ENCODE assay signal across 23 cellular contexts in genomic region chr20:43543138-43543537, GRCh38. TPM values are rescaled to one million over a fixed set of nuclear protein-coding genes. Genes with fewer than 3 reads are reported as not detected.
DNase-seq lines count a peak whose midpoint lies in the region; ATAC-seq, FAIRE-seq and TF ChIP-seq lines count a peak whose summit lies in the region.
"Had no signal": no experiment of that assay in that cellular context is flagged by ENCODE, and none has a peak within 500 bp of the region (broad histone marks: within the 10 kb centered on the region; RNA-seq: fewer than 3 reads in every experiment).

No MANE protein-coding gene starts in this region.

- no peaks in the 10 kb centered on the region for H3K27me3 Mint-ChIP-seq in T-cell
- H3K27me3 Mint-ChIP-seq: CD4-positive, alpha-beta T cell had no signal

- H3K4me3 ChIP-seq in HepG2 (replicated peaks in 1 of 3; ENCODE audit: insufficient read depth in 1 of 3, low read depth in 2 of 3, low read length in 3 of 3) (no peak overlapping the region), right lobe of liver (no peak overlapping the region), ascending aorta (no peak overlapping the region)
- H3K4me3 ChIP-seq: A549; BLaER1 treated with 17β-estradiol and CSF1 and Interleukin-3, amounts not matched to agents 10 nM and 100 nM; SK-N-MC had no signal

- no peak for TF ChIP-seq POLR2A in HepG2 (IDR thresholded peaks at IDR 0.05; ENCODE audit: insufficient read depth in 1 of 2, low read depth in 2 of 2, low read length in 2 of 2)
- no peak for TF ChIP-seq POLR2A in right lobe of liver (IDR thresholded peaks at IDR 0.05)

- no peak for DNase-seq in HepG2 (ENCODE audit: low spot score)
- DNase-seq in right lobe of liver, result no peak
- DNase-seq in foreskin keratinocyte, result peak; percentile 55 to 69
- DNase-seq in ascending aorta (ENCODE audit: low spot score in 2 of 2), result no peak
- DNase-seq in medulla oblongata (ENCODE audit: extremely low spot score), result no peak
- no peak for DNase-seq in T-cell
- DNase-seq: AML-193; CD4-positive, alpha-beta T cell; DMS79; EL; GDM1; NCI-H2029 treated with DMSO at 0.1 percent for 48 hours; NCI-H2227 treated with DMSO at 0.1 percent for 48 hours; NCI-H526 treated with DMSO at 0.1 percent for 48 hours; SIG-M5 had no signal

- no peak overlapping the region for H3K27ac ChIP-seq in HepG2 (ENCODE audit: extremely low read length, insufficient read depth, low read length)
- H3K27ac ChIP-seq in right lobe of liver, result no peak overlapping the region
- peak overlapping the region; percentile 0; the same call in 1 of the 2 replicates for H3K27ac ChIP-seq in VCaP
- H3K27ac ChIP-seq in foreskin keratinocyte, result no peak overlapping the region
- H3K27ac ChIP-seq in ascending aorta, result no peak overlapping the region
- H3K27ac ChIP-seq: A549; BLaER1 treated with 17β-estradiol and CSF1 and Interleukin-3, amounts not matched to agents 10 nM and 100 nM; SK-N-MC had no signal

- TF ChIP-seq EP300 in HepG2 (IDR thresholded peaks at IDR 0.05; ENCODE audit: low read depth in 2 of 2, low read length in 2 of 2) (no peak), HepG2 (CRISPR knock-in tag; IDR thresholded peaks at IDR 0.05; ENCODE audit: borderline replicate concordance) (no peak)

- H3K27ac Mint-ChIP-seq in T-cell, result no peak overlapping the region
- H3K27ac Mint-ChIP-seq: CD4-positive, alpha-beta T cell had no signal

- H3K4me3 Mint-ChIP-seq in T-cell, result no peak overlapping the region
- H3K4me3 Mint-ChIP-seq: CD4-positive, alpha-beta T cell had no signal

- no peak overlapping the region for H3K9ac ChIP-seq in HepG2 (ENCODE audit: insufficient read depth, low read depth, low read length)
- H3K9ac ChIP-seq: BLaER1 treated with 17β-estradiol and CSF1 and Interleukin-3, amounts not matched to agents 10 nM and 100 nM had no signal

- H3K36me3 ChIP-seq in HepG2 (replicated peaks in 1 of 2; ENCODE audit: control insufficient read depth in 1 of 2, insufficient read depth in 2 of 2, low read length in 2 of 2) (peaks cover 0 to 3% of the 10 kb centered on the region in 2 experiments; a peak in 3 of 5 replicates), right lobe of liver (no peaks in the 10 kb centered on the region), ascending aorta (no peaks in the 10 kb centered on the region)

- no peaks in the 10 kb centered on the region for H3K4me1 Mint-ChIP-seq in T-cell

- FAIRE-seq in HepG2 (lab: Jason Lieb, UNC), result no peak
- FAIRE-seq: A549, GM12891 had no signal

- POLR2A ChIA-PET in HepG2 (lab: Yijun Ruan, JAX) (interaction anchor here (12.5 kb wide), 1 partner anchor 14 kb away, joined by 224 read pairs; the partner anchor contains the start of gene SGK2), T-cell (lab: Charles Lee) (no interaction called here)

- H3K4me1 ChIP-seq in HepG2 (ENCODE audit: insufficient read depth, low read length) (peaks cover 41% of the 10 kb centered on the region), right lobe of liver (peaks cover 0 to 24% (median 8%) of the 10 kb centered on the region in 4 donors), foreskin keratinocyte (peaks cover 7% of the 10 kb centered on the region), ascending aorta (no peaks in the 10 kb centered on the region)

- H3K9me3 Mint-ChIP-seq in T-cell, result peaks cover 0 to 4% (median 0%) of the 10 kb centered on the region in 3 donors

- in situ Hi-C loops in HepG2 (cut with HindIII; ENCODE audit: extremely low pct_ligation_motif_present, low pct_unique_long_range_greater_than_20kb), result no loop called here

- no peak overlapping the region for H3K4me2 ChIP-seq in HepG2 (ENCODE audit: low read depth, low read length)
- H3K4me2 ChIP-seq: A549; BLaER1 treated with 17β-estradiol and CSF1 and Interleukin-3, amounts not matched to agents 10 nM and 100 nM had no signal

- no TSS peak for BruUV-seq in HepG2 (replicated peaks; lab: Mats Ljungman, UMichigan)

- ATAC-seq in HepG2 (no peak), right lobe of liver (no peak), foreskin keratinocyte (peak; percentile 18), T-cell (replicated peaks in 1 of 4) (no peak)
- ATAC-seq: A549, HCT116, Panc1 had no signal

- WGBS in HepG2 (ENCODE audit: low lambda C conversion rate), result 90% methylated on average over 5 of the region's 5 CpGs
- 83% methylated on average over 5 of the region's 5 CpGs for WGBS in right lobe of liver (ENCODE audit: insufficient coverage, low coverage, low lambda C conversion rate, missing lambda C conversion rate)

- no peaks in the 10 kb centered on the region for H4K20me1 ChIP-seq in HepG2 (ENCODE audit: insufficient read depth, low read length)
- H4K20me1 ChIP-seq: BLaER1 treated with 17β-estradiol and CSF1 and Interleukin-3, amounts not matched to agents 10 nM and 100 nM had no signal

- H3K9me3 ChIP-seq in HepG2 (ENCODE audit: low read length), result peaks cover 6% of the 10 kb centered on the region
- H3K9me3 ChIP-seq in right lobe of liver, result no peaks in the 10 kb centered on the region
- no peaks in the 10 kb centered on the region for H3K9me3 ChIP-seq in ascending aorta

- H3K27me3 ChIP-seq in HepG2 (ENCODE audit: control insufficient read depth in 1 of 2, insufficient read depth in 2 of 2, low read length in 2 of 2) (no peaks in the 10 kb centered on the region), right lobe of liver (no peaks in the 10 kb centered on the region), foreskin keratinocyte (no peaks in the 10 kb centered on the region), ascending aorta (no peaks in the 10 kb centered on the region)
- H3K27me3 ChIP-seq: BLaER1 treated with 17β-estradiol and CSF1 and Interleukin-3, amounts not matched to agents 10 nM and 100 nM had no signal

- no peaks in the 10 kb centered on the region for H3K79me2 ChIP-seq in HepG2 (ENCODE audit: insufficient read depth, low read length)

- TF ChIP-seq CTCF in HepG2 (CRISPR knock-in tag; IDR thresholded peaks at IDR 0.05) (no peak), right lobe of liver (IDR thresholded peaks at IDR 0.05) (no peak), VCaP (conservative IDR thresholded peaks at IDR 0.05) (no peak), foreskin keratinocyte (conservative IDR thresholded peaks at IDR 0.05) (no peak), ascending aorta (IDR thresholded peaks at IDR 0.05) (no peak)

- CTCF ChIA-PET in HepG2 (lab: Yijun Ruan, JAX; ENCODE audit: low intra/inter-chr PET ratio, low total read pairs) (no interaction called here), T-cell (lab: Charles Lee) (no interaction called here)

- H2AFZ ChIP-seq in HepG2 (ENCODE audit: low read length), result no peak overlapping the region

- intact Hi-C loops in HepG2 (cut with micrococcal nuclease; ENCODE audit: unreplicated experiment) (no loop called here), right lobe of liver (cut with DNase I) (loop anchor here in 1 of 2 donors (10.0 kb wide), 1 partner anchor 122 kb away; the partner anchor contains the start of gene MYBL2), ascending aorta (cut with DNase I) (no loop called here)

- TF ChIP-seq RAD21 in HepG2 (CRISPR knock-in tag; IDR thresholded peaks at IDR 0.05), result no peak

- peaks cover 14% of the 10 kb centered on the region for H3K36me3 Mint-ChIP-seq in T-cell

RNA-seq across cellular contexts. Expression of gene SGK2, which starts 15.7 kb away (rescaled TPM):
- total RNA-seq in HepG2 (2016; rRNA removed; fragmentation: Illumina TruSeq; extraction: Trizol) (29.4 and 34.3 TPM in 2 replicates), right lobe of liver (10 to 100 TPM; 47.3 to 80.2 (median 66.9) TPM), foreskin keratinocyte (0.04 and 0.20 TPM in 2 replicates), ascending aorta (0.32 TPM), T-cell (1 to 10 TPM in 4 of 5 donors, under 1 TPM in 1; 0.73 to 2.0 (median 1.4) TPM)
- total RNA-seq in HepG2 (2016; cell fraction: cytosol; rRNA removed; fragmentation: Illumina TruSeq; extraction: Trizol; ENCODE audit: low read depth), result 8.6 and 11.8 TPM in 2 replicates
- total RNA-seq in HepG2 (2016; cell fraction: insoluble cytoplasmic fraction; rRNA removed; fragmentation: Illumina TruSeq; extraction: Trizol), result 29.7 and 31.2 TPM in 2 replicates
- total RNA-seq in HepG2 (2016; cell fraction: membrane; rRNA removed; fragmentation: Illumina TruSeq; extraction: Trizol), result 25.9 and 26.5 TPM in 2 replicates
- total RNA-seq in HepG2 (2016; cell fraction: nucleus; rRNA removed; fragmentation: Illumina TruSeq; extraction: Trizol), result 19.8 and 26.8 TPM in 2 replicates
- polyA plus RNA-seq in HepG2 (2011; rRNA removed) (6.2 and 12.6 TPM in 2 replicates), foreskin keratinocyte (0.03 TPM in 1 of 2 replicates, not detected in the other)
- 3.9 and 5.3 TPM in 2 replicates for polyA plus RNA-seq in HepG2 (2011; cell fraction: cytosol; rRNA removed)
- 24.1 and 26.7 TPM in 2 replicates for polyA plus RNA-seq in HepG2 (2011; cell fraction: nucleus; rRNA removed)
- polyA plus RNA-seq in HepG2 (2012), result 6.9 and 8.9 TPM in 2 replicates
- polyA plus RNA-seq in HepG2 (2016; cell fraction: cytosol; fragmentation: Illumina TruSeq; extraction: Trizol; ENCODE audit: low read depth), result 5.2 and 5.4 TPM in 2 replicates
- polyA plus RNA-seq in HepG2 (2016; cell fraction: insoluble cytoplasmic fraction; fragmentation: Illumina TruSeq; extraction: Trizol; ENCODE audit: low read depth), result 21.3 and 23.7 TPM in 2 replicates
- polyA plus RNA-seq in HepG2 (2016; cell fraction: membrane; fragmentation: Illumina TruSeq; extraction: Trizol; ENCODE audit: low read depth), result 14.3 and 14.5 TPM in 2 replicates
- polyA plus RNA-seq in HepG2 (2016; cell fraction: nucleus; fragmentation: Illumina TruSeq; extraction: Trizol; ENCODE audit: insufficient read depth, low read depth), result 36.0 and 42.8 TPM in 2 replicates
- polyA minus RNA-seq in HepG2 (2011; rRNA and poly(A)+ RNA removed; ENCODE audit: low replicate concordance), result 1.3 and 17.3 TPM in 2 replicates
- 4.6 and 10.9 TPM in 2 replicates for polyA minus RNA-seq in HepG2 (2011; cell fraction: cytosol; rRNA and poly(A)+ RNA removed)
- polyA minus RNA-seq in HepG2 (2011; cell fraction: nucleus; rRNA and poly(A)+ RNA removed), result 16.4 and 18.5 TPM in 2 replicates
- total RNA-seq: LHCN-M2 had no signal

RNA-seq across cellular contexts. Expression of gene L3MBTL1, which starts 35.6 kb away (rescaled TPM):
- 2.4 and 9.0 TPM in 2 replicates for total RNA-seq in HepG2 (2016; rRNA removed; fragmentation: Illumina TruSeq; extraction: Trizol)
- total RNA-seq in HepG2 (2016; cell fraction: cytosol; rRNA removed; fragmentation: Illumina TruSeq; extraction: Trizol; ENCODE audit: low read depth), result 2.7 and 2.9 TPM in 2 replicates
- 1.7 and 8.3 TPM in 2 replicates for total RNA-seq in HepG2 (2016; cell fraction: insoluble cytoplasmic fraction; rRNA removed; fragmentation: Illumina TruSeq; extraction: Trizol)
- total RNA-seq in HepG2 (2016; cell fraction: membrane; rRNA removed; fragmentation: Illumina TruSeq; extraction: Trizol), result 1.8 and 3.0 TPM in 2 replicates
- 19.0 and 22.4 TPM in 2 replicates for total RNA-seq in HepG2 (2016; cell fraction: nucleus; rRNA removed; fragmentation: Illumina TruSeq; extraction: Trizol)
- polyA plus RNA-seq in HepG2 (2011; rRNA removed), result 17.8 and 23.8 TPM in 2 replicates
- polyA plus RNA-seq in HepG2 (2011; cell fraction: cytosol; rRNA removed), result 2.3 and 3.0 TPM in 2 replicates
- polyA plus RNA-seq in HepG2 (2011; cell fraction: nucleus; rRNA removed), result 165 and 173 TPM in 2 replicates
- polyA plus RNA-seq in HepG2 (2012), result 11.7 and 15.2 TPM in 2 replicates
- polyA plus RNA-seq in HepG2 (2016; cell fraction: cytosol; fragmentation: Illumina TruSeq; extraction: Trizol; ENCODE audit: low read depth), result 0.17 and 0.46 TPM in 2 replicates
- 1.1 and 1.9 TPM in 2 replicates for polyA plus RNA-seq in HepG2 (2016; cell fraction: insoluble cytoplasmic fraction; fragmentation: Illumina TruSeq; extraction: Trizol; ENCODE audit: low read depth)
- polyA plus RNA-seq in HepG2 (2016; cell fraction: membrane; fragmentation: Illumina TruSeq; extraction: Trizol; ENCODE audit: low read depth), result 0.76 and 0.97 TPM in 2 replicates
- polyA plus RNA-seq in HepG2 (2016; cell fraction: nucleus; fragmentation: Illumina TruSeq; extraction: Trizol; ENCODE audit: insufficient read depth, low read depth), result 27.6 and 31.6 TPM in 2 replicates
- polyA minus RNA-seq in HepG2 (2011; rRNA and poly(A)+ RNA removed; ENCODE audit: low replicate concordance), result 21.5 and 30.3 TPM in 2 replicates
- 2.5 TPM in 2 replicates for polyA minus RNA-seq in HepG2 (2011; cell fraction: cytosol; rRNA and poly(A)+ RNA removed)
- polyA minus RNA-seq in HepG2 (2011; cell fraction: nucleus; rRNA and poly(A)+ RNA removed), result 70.9 and 90.3 TPM in 2 replicates
- total RNA-seq in right lobe of liver, result 1 to 10 TPM; 1.2 to 3.2 (median 2.4) TPM
- total RNA-seq in foreskin keratinocyte, result 4.2 and 4.8 TPM in 2 replicates
- polyA plus RNA-seq in foreskin keratinocyte, result 1.5 and 2.4 TPM in 2 replicates
- 13.1 TPM for total RNA-seq in ascending aorta
- 10 to 100 TPM; 15.5 to 20.1 (median 16.1) TPM for total RNA-seq in T-cell

RNA-seq across cellular contexts. Expression of gene IFT52, which starts 47.6 kb away (rescaled TPM):
- 64.0 and 80.6 TPM in 2 replicates for total RNA-seq in HepG2 (2016; rRNA removed; fragmentation: Illumina TruSeq; extraction: Trizol)
- 77.1 and 79.7 TPM in 2 replicates for total RNA-seq in HepG2 (2016; cell fraction: cytosol; rRNA removed; fragmentation: Illumina TruSeq; extraction: Trizol; ENCODE audit: low read depth)
- total RNA-seq in HepG2 (2016; cell fraction: insoluble cytoplasmic fraction; rRNA removed; fragmentation: Illumina TruSeq; extraction: Trizol), result 66.3 and 80.0 TPM in 2 replicates
- total RNA-seq in HepG2 (2016; cell fraction: membrane; rRNA removed; fragmentation: Illumina TruSeq; extraction: Trizol), result 101 and 102 TPM in 2 replicates
- 36.2 and 38.4 TPM in 2 replicates for total RNA-seq in HepG2 (2016; cell fraction: nucleus; rRNA removed; fragmentation: Illumina TruSeq; extraction: Trizol)
- 36.9 and 48.0 TPM in 2 replicates for polyA plus RNA-seq in HepG2 (2011; rRNA removed)
- polyA plus RNA-seq in HepG2 (2011; cell fraction: cytosol; rRNA removed), result 35.4 and 36.4 TPM in 2 replicates
- polyA plus RNA-seq in HepG2 (2011; cell fraction: nucleus; rRNA removed), result 22.2 and 22.4 TPM in 2 replicates
- polyA plus RNA-seq in HepG2 (2012), result 31.1 and 41.7 TPM in 2 replicates
- polyA plus RNA-seq in HepG2 (2016; cell fraction: cytosol; fragmentation: Illumina TruSeq; extraction: Trizol; ENCODE audit: low read depth), result 83.2 and 85.7 TPM in 2 replicates
- polyA plus RNA-seq in HepG2 (2016; cell fraction: insoluble cytoplasmic fraction; fragmentation: Illumina TruSeq; extraction: Trizol; ENCODE audit: low read depth), result 91.0 and 94.9 TPM in 2 replicates
- 85.8 and 88.2 TPM in 2 replicates for polyA plus RNA-seq in HepG2 (2016; cell fraction: membrane; fragmentation: Illumina TruSeq; extraction: Trizol; ENCODE audit: low read depth)
- 41.4 and 43.4 TPM in 2 replicates for polyA plus RNA-seq in HepG2 (2016; cell fraction: nucleus; fragmentation: Illumina TruSeq; extraction: Trizol; ENCODE audit: insufficient read depth, low read depth)
- polyA minus RNA-seq in HepG2 (2011; rRNA and poly(A)+ RNA removed; ENCODE audit: low replicate concordance), result 53.4 and 59.7 TPM in 2 replicates
- 15.6 and 20.1 TPM in 2 replicates for polyA minus RNA-seq in HepG2 (2011; cell fraction: cytosol; rRNA and poly(A)+ RNA removed)
- polyA minus RNA-seq in HepG2 (2011; cell fraction: nucleus; rRNA and poly(A)+ RNA removed), result 21.4 and 26.9 TPM in 2 replicates
- total RNA-seq in right lobe of liver, result 1 to 10 TPM; 3.4 to 6.0 (median 4.1) TPM
- total RNA-seq in foreskin keratinocyte, result 22.9 and 24.4 TPM in 2 replicates
- 17.2 and 20.5 TPM in 2 replicates for polyA plus RNA-seq in foreskin keratinocyte
- 15.2 TPM for total RNA-seq in ascending aorta
- 10 to 100 TPM; 11.4 to 16.0 (median 13.9) TPM for total RNA-seq in T-cell

Comparison
In these comparisons a context has a peak if more than half of its experiments do, and no peak if none do; other contexts are left out.
1. DNase-seq: peak in foreskin keratinocyte (2 of 2); none in HepG2 (single experiment), right lobe of liver (0 of 3), ascending aorta (0 of 2), medulla oblongata (single experiment) and T-cell (0 of 34).